ENCODE assay signal across 8 cellular contexts in the genomic region with DNA sequence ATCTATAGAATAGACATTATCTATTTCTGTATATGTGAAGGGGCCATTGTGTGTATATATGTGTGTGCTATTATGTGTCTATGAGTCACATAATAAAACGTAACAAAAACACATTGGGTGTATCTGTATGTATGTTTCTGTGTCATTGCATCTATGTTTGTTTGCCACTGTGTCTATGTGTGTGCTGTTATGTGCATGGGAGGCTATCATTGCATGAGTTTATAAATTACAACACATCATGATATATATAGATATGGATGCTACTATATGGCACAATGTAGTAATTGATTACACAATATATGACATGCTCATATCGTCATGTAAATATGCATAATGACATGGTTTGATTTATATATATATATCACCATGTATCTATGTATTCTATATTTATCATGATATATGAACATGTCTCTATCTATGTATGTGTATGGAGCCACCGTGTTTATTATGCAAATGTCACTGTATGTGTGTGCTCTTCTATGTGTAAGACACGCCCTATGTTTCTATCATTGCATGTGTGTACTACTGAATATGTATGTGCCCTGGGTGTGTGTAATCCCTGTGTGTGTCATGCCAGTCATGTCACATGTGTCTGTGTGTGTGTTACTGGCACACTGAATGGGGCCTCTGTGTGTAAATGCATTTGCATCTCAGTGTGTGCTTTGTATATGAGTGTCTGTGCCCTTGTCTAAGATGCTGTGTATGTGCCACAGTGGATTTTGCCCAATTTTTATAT. TPM values are rescaled to one million over a fixed set of nuclear protein-coding genes. Genes with fewer than 3 reads are reported as not detected.
A peak's percentile ranks its signal among the peaks of the same experiment; 100 is the strongest.
DNase-seq lines count a peak whose midpoint lies in the region; ATAC-seq, FAIRE-seq and TF ChIP-seq lines count a peak whose summit lies in the region.

No MANE protein-coding gene starts in this region.

- no peak overlapping the region for H3K9ac ChIP-seq in HepG2 (ENCODE audit: insufficient read depth, low read depth, low read length)

- H3K9me3 Mint-ChIP-seq in mesothelial cell of epicardium = no peaks in the 10 kb centered on the region

- no peak for TF ChIP-seq POLR2A in HepG2 (IDR thresholded peaks at IDR 0.05; ENCODE audit: insufficient read depth in 1 of 2, low read depth in 2 of 2, low read length in 2 of 2)

- H3K4me1 Mint-ChIP-seq in T-helper 17 cell (peaks cover 69% of the 10 kb centered on the region), mesothelial cell of epicardium (peaks cover 15% of the 10 kb centered on the region)

- peak; percentile 30 for ATAC-seq in GM18870 (IDR thresholded peaks at IDR 0.05; ENCODE audit: unreplicated experiment)
- peak; percentile 2 for ATAC-seq in HG03066 (IDR thresholded peaks at IDR 0.05; ENCODE audit: low read depth, unreplicated experiment)
- peak; percentile 26 for ATAC-seq in T-helper 17 cell
- ATAC-seq in HepG2 = no peak

- H3K9me3 ChIP-seq in T-helper 17 cell (ENCODE audit: control insufficient read depth, low read length, poor library complexity, severe bottlenecking) (no peaks in the 10 kb centered on the region), HepG2 (ENCODE audit: low read length) (no peaks in the 10 kb centered on the region)

- H3K27me3 Mint-ChIP-seq in T-helper 17 cell (no peaks in the 10 kb centered on the region), mesothelial cell of epicardium (ENCODE audit: low read depth) (no peaks in the 10 kb centered on the region)

- H2AFZ ChIP-seq in HepG2 (ENCODE audit: low read length) = no peak overlapping the region

- H3K4me3 Mint-ChIP-seq in T-helper 17 cell (peak overlapping the region; percentile 100), mesothelial cell of epicardium (no peak overlapping the region)

- no peak for TF ChIP-seq EP300 in HepG2 (IDR thresholded peaks at IDR 0.05; ENCODE audit: low read depth in 2 of 2, low read length in 2 of 2)
- no peak for TF ChIP-seq EP300 in HepG2 (CRISPR knock-in tag; IDR thresholded peaks at IDR 0.05; ENCODE audit: borderline replicate concordance)

- BruUV-seq in HepG2 (replicated peaks; lab: Mats Ljungman, UMichigan) = no TSS peak

- FAIRE-seq in HepG2 (lab: Jason Lieb, UNC) = no peak
- FAIRE-seq in GM19239 (lab: Jason Lieb, UNC) = no peak

- CTCF ChIA-PET in HepG2 (lab: Yijun Ruan, JAX; ENCODE audit: low intra/inter-chr PET ratio, low total read pairs) (interaction anchor here (0.7 kb wide), 1 partner anchor 118 kb away, joined by 3 read pairs; no protein-coding TSS in a partner anchor), HEK293T (lab: Yijun Ruan, JAX) (no interaction called here)

- peaks cover 44% of the 10 kb centered on the region for H3K4me1 ChIP-seq in HepG2 (ENCODE audit: insufficient read depth, low read length)

- peaks cover 27% of the 10 kb centered on the region for H3K36me3 Mint-ChIP-seq in T-helper 17 cell (ENCODE audit: low read depth)
- no peaks in the 10 kb centered on the region for H3K36me3 Mint-ChIP-seq in mesothelial cell of epicardium

- POLR2A ChIA-PET in HepG2 (lab: Yijun Ruan, JAX) (no interaction called here), HEK293T (lab: Yijun Ruan, JAX) (no interaction called here)

- peaks cover 13 to 43% of the 10 kb centered on the region in 2 experiments for H3K27me3 ChIP-seq in HepG2 (ENCODE audit: control insufficient read depth in 1 of 2, insufficient read depth in 2 of 2, low read length in 2 of 2)

- in situ Hi-C loops in HepG2 (cut with HindIII; ENCODE audit: extremely low pct_ligation_motif_present, low pct_unique_long_range_greater_than_20kb) = no loop called here

- no peaks in the 10 kb centered on the region for H3K36me3 ChIP-seq in HepG2 (replicated peaks in 1 of 2; ENCODE audit: control insufficient read depth in 1 of 2, insufficient read depth in 2 of 2, low read length in 2 of 2)

- TF ChIP-seq RAD21 in HepG2 (CRISPR knock-in tag; IDR thresholded peaks at IDR 0.05) = no peak

- TF ChIP-seq CTCF in HepG2 (CRISPR knock-in tag; IDR thresholded peaks at IDR 0.05) = no peak
- TF ChIP-seq CTCF in mesothelial cell of epicardium (IDR thresholded peaks at IDR 0.05; ENCODE audit: unreplicated experiment) = no peak

- no peak overlapping the region for H3K4me2 ChIP-seq in HepG2 (ENCODE audit: low read depth, low read length)

- WGBS in HepG2 (ENCODE audit: low lambda C conversion rate) = 51% methylated on average over 4 of the region's 4 CpGs

- H3K79me2 ChIP-seq in HepG2 (ENCODE audit: insufficient read depth, low read length) = no peaks in the 10 kb centered on the region

- intact Hi-C loops in HepG2 (cut with micrococcal nuclease; ENCODE audit: unreplicated experiment) = no loop called here

- H3K27ac ChIP-seq in HepG2 (ENCODE audit: extremely low read length, insufficient read depth, low read length) = no peak overlapping the region

- H3K4me3 ChIP-seq in HepG2 (replicated peaks in 1 of 3; ENCODE audit: insufficient read depth in 1 of 3, low read depth in 2 of 3, low read length in 3 of 3) = no peak overlapping the region

- DNase-seq in T-helper 17 cell = no peak
- no peak for DNase-seq in HepG2 (ENCODE audit: low spot score)
- DNase-seq in HEK293T (ENCODE audit: extremely low spot score) = no peak
- DNase-seq in GM19239 (ENCODE audit: insufficient read length, low spot score) = no peak
- DNase-seq in mesothelial cell of epicardium (ENCODE audit: low spot score in 2 of 2, unreplicated experiment in 2 of 2) = no peak
- no peak for DNase-seq in ecto neural progenitor cell (ENCODE audit: low spot score)

- H4K20me1 ChIP-seq in HepG2 (ENCODE audit: insufficient read depth, low read length) = no peaks in the 10 kb centered on the region

- H3K27ac Mint-ChIP-seq in T-helper 17 cell = peak overlapping the region; percentile 100
- no peak overlapping the region for H3K27ac Mint-ChIP-seq in mesothelial cell of epicardium

RNA-seq across cellular contexts. Expression of a gene that starts 1.4 kb away (rescaled TPM):
- total RNA-seq in T-helper 17 cell (10 to 100 TPM; 30.5 to 32.8 TPM), HepG2 (2016; rRNA removed; fragmentation: Illumina TruSeq; extraction: Trizol) (not detected in 2 replicates), mesothelial cell of epicardium (87.2 to 88.8 TPM (median 88.4 TPM) in 3 replicates)
- total RNA-seq in HepG2 (2016; cell fraction: cytosol; rRNA removed; fragmentation: Illumina TruSeq; extraction: Trizol; ENCODE audit: low read depth) = not detected in 2 replicates
- total RNA-seq in HepG2 (2016; cell fraction: insoluble cytoplasmic fraction; rRNA removed; fragmentation: Illumina TruSeq; extraction: Trizol) = not detected in 2 replicates
- not detected in 2 replicates for total RNA-seq in HepG2 (2016; cell fraction: membrane; rRNA removed; fragmentation: Illumina TruSeq; extraction: Trizol)
- not detected in 2 replicates for total RNA-seq in HepG2 (2016; cell fraction: nucleus; rRNA removed; fragmentation: Illumina TruSeq; extraction: Trizol)
- polyA plus RNA-seq in HepG2 (2011; rRNA removed) = 0.25 TPM in 1 of 2 replicates, not detected in the other
- polyA plus RNA-seq in HepG2 (2011; cell fraction: cytosol; rRNA removed) = 0.03 TPM in 1 of 2 replicates, not detected in the other
- polyA plus RNA-seq in HepG2 (2011; cell fraction: nucleus; rRNA removed) = 0.09 and 0.50 TPM in 2 replicates
- 0.03 TPM in 1 of 2 replicates, not detected in the other for polyA plus RNA-seq in HepG2 (2012)
- not detected in 2 replicates for polyA plus RNA-seq in HepG2 (2016; cell fraction: cytosol; fragmentation: Illumina TruSeq; extraction: Trizol; ENCODE audit: low read depth)
- polyA plus RNA-seq in HepG2 (2016; cell fraction: insoluble cytoplasmic fraction; fragmentation: Illumina TruSeq; extraction: Trizol; ENCODE audit: low read depth) = not detected in 2 replicates
- polyA plus RNA-seq in HepG2 (2016; cell fraction: membrane; fragmentation: Illumina TruSeq; extraction: Trizol; ENCODE audit: low read depth) = not detected in 2 replicates
- not detected in 2 replicates for polyA plus RNA-seq in HepG2 (2016; cell fraction: nucleus; fragmentation: Illumina TruSeq; extraction: Trizol; ENCODE audit: insufficient read depth, low read depth)
- 0.26 TPM in 1 of 2 replicates, not detected in the other for polyA minus RNA-seq in HepG2 (2011; rRNA and poly(A)+ RNA removed; ENCODE audit: low replicate concordance)
- polyA minus RNA-seq in HepG2 (2011; cell fraction: cytosol; rRNA and poly(A)+ RNA removed) = not detected in 2 replicates
- under 0.01 TPM in 1 of 2 replicates, not detected in the other for polyA minus RNA-seq in HepG2 (2011; cell fraction: nucleus; rRNA and poly(A)+ RNA removed)

RNA-seq across cellular contexts. Expression of a gene that starts 22.0 kb away (rescaled TPM):
- 10 to 100 TPM; 41.3 to 50.6 TPM for total RNA-seq in T-helper 17 cell
- total RNA-seq in HepG2 (2016; rRNA removed; fragmentation: Illumina TruSeq; extraction: Trizol) = 155 and 252 TPM in 2 replicates
- total RNA-seq in HepG2 (2016; cell fraction: cytosol; rRNA removed; fragmentation: Illumina TruSeq; extraction: Trizol; ENCODE audit: low read depth) = 72.2 and 76.4 TPM in 2 replicates
- total RNA-seq in HepG2 (2016; cell fraction: insoluble cytoplasmic fraction; rRNA removed; fragmentation: Illumina TruSeq; extraction: Trizol) = 169 and 290 TPM in 2 replicates
- 130 and 134 TPM in 2 replicates for total RNA-seq in HepG2 (2016; cell fraction: membrane; rRNA removed; fragmentation: Illumina TruSeq; extraction: Trizol)
- total RNA-seq in HepG2 (2016; cell fraction: nucleus; rRNA removed; fragmentation: Illumina TruSeq; extraction: Trizol) = 74.4 and 75.7 TPM in 2 replicates
- polyA plus RNA-seq in HepG2 (2011; rRNA removed) = 231 and 244 TPM in 2 replicates
- 148 and 229 TPM in 2 replicates for polyA plus RNA-seq in HepG2 (2011; cell fraction: cytosol; rRNA removed)
- polyA plus RNA-seq in HepG2 (2011; cell fraction: nucleus; rRNA removed) = 65.5 and 71.0 TPM in 2 replicates
- 227 and 249 TPM in 2 replicates for polyA plus RNA-seq in HepG2 (2012)
- polyA plus RNA-seq in HepG2 (2016; cell fraction: cytosol; fragmentation: Illumina TruSeq; extraction: Trizol; ENCODE audit: low read depth) = 105 and 107 TPM in 2 replicates
- polyA plus RNA-seq in HepG2 (2016; cell fraction: insoluble cytoplasmic fraction; fragmentation: Illumina TruSeq; extraction: Trizol; ENCODE audit: low read depth) = 309 and 341 TPM in 2 replicates
- 144 and 156 TPM in 2 replicates for polyA plus RNA-seq in HepG2 (2016; cell fraction: membrane; fragmentation: Illumina TruSeq; extraction: Trizol; ENCODE audit: low read depth)
- polyA plus RNA-seq in HepG2 (2016; cell fraction: nucleus; fragmentation: Illumina TruSeq; extraction: Trizol; ENCODE audit: insufficient read depth, low read depth) = 164 and 191 TPM in 2 replicates
- 68.7 and 109 TPM in 2 replicates for polyA minus RNA-seq in HepG2 (2011; rRNA and poly(A)+ RNA removed; ENCODE audit: low replicate concordance)
- 45.1 and 56.8 TPM in 2 replicates for polyA minus RNA-seq in HepG2 (2011; cell fraction: cytosol; rRNA and poly(A)+ RNA removed)
- 51.9 and 61.5 TPM in 2 replicates for polyA minus RNA-seq in HepG2 (2011; cell fraction: nucleus; rRNA and poly(A)+ RNA removed)
- 76.8 to 90.7 TPM (median 86.6 TPM) in 3 replicates for total RNA-seq in mesothelial cell of epicardium

RNA-seq across cellular contexts. Expression of a gene that starts 49.2 kb away (rescaled TPM):
- total RNA-seq in T-helper 17 cell (under 1 TPM in 1 of 2 donors, not detected in 1; 0.07 TPM), HepG2 (2016; rRNA removed; fragmentation: Illumina TruSeq; extraction: Trizol) (not detected in 2 replicates), mesothelial cell of epicardium (not detected in 3 replicates)
- not detected in 2 replicates for total RNA-seq in HepG2 (2016; cell fraction: cytosol; rRNA removed; fragmentation: Illumina TruSeq; extraction: Trizol; ENCODE audit: low read depth)
- total RNA-seq in HepG2 (2016; cell fraction: insoluble cytoplasmic fraction; rRNA removed; fragmentation: Illumina TruSeq; extraction: Trizol) = not detected in 2 replicates
- total RNA-seq in HepG2 (2016; cell fraction: membrane; rRNA removed; fragmentation: Illumina TruSeq; extraction: Trizol) = not detected in 2 replicates
- not detected in 2 replicates for total RNA-seq in HepG2 (2016; cell fraction: nucleus; rRNA removed; fragmentation: Illumina TruSeq; extraction: Trizol)
- polyA plus RNA-seq in HepG2 (2011; rRNA removed) = not detected in 2 replicates
- not detected in 2 replicates for polyA plus RNA-seq in HepG2 (2011; cell fraction: cytosol; rRNA removed)
- polyA plus RNA-seq in HepG2 (2011; cell fraction: nucleus; rRNA removed) = 0.06 and 0.09 TPM in 2 replicates
- polyA plus RNA-seq in HepG2 (2012) = not detected in 2 replicates
- not detected in 2 replicates for polyA plus RNA-seq in HepG2 (2016; cell fraction: cytosol; fragmentation: Illumina TruSeq; extraction: Trizol; ENCODE audit: low read depth)
- polyA plus RNA-seq in HepG2 (2016; cell fraction: insoluble cytoplasmic fraction; fragmentation: Illumina TruSeq; extraction: Trizol; ENCODE audit: low read depth) = not detected in 2 replicates
- not detected in 2 replicates for polyA plus RNA-seq in HepG2 (2016; cell fraction: membrane; fragmentation: Illumina TruSeq; extraction: Trizol; ENCODE audit: low read depth)
- polyA plus RNA-seq in HepG2 (2016; cell fraction: nucleus; fragmentation: Illumina TruSeq; extraction: Trizol; ENCODE audit: insufficient read depth, low read depth) = not detected in 2 replicates
- polyA minus RNA-seq in HepG2 (2011; rRNA and poly(A)+ RNA removed; ENCODE audit: low replicate concordance) = not detected in 2 replicates
- polyA minus RNA-seq in HepG2 (2011; cell fraction: cytosol; rRNA and poly(A)+ RNA removed) = not detected in 2 replicates
- polyA minus RNA-seq in HepG2 (2011; cell fraction: nucleus; rRNA and poly(A)+ RNA removed) = not detected in 2 replicates

Comparison
In these comparisons a context has a peak if more than half of its experiments do, and no peak if none do; other contexts are left out.
1. RNA of a gene that starts 1.4 kb away (total RNA-seq): 87.2 to 88.8 TPM in mesothelial cell of epicardium and 30.5 to 32.8 TPM in T-helper 17 cell; not detected in HepG2; every median in the first group is over 10 times any median in the second.